ENCODE assay signal across 1 cellular context in genomic region chr14:102141797-102142196, GRCh38.
TF ChIP-seq lines count a peak whose summit lies in the region.

No MANE protein-coding gene starts in this region.

TF ChIP-seq in H1, 55 proteins besides CTCF, POLR2A, EP300 and RAD21:
- TF ChIP-seq TEAD4 (IDR thresholded peaks at IDR 0.05; ENCODE audit: low read depth, low read length), result no peak
- TF ChIP-seq GABPA (IDR thresholded peaks at IDR 0.05; ENCODE audit: borderline replicate concordance, insufficient read depth, low read length), result no peak
